ENCODE assay signal across 10 cellular contexts in genomic region chr2:177633910-177634294, GRCh38.
DNase-seq lines count a peak whose midpoint lies in the region; ATAC-seq and TF ChIP-seq lines count a peak whose summit lies in the region.
"Had no signal": no experiment of that assay in that cellular context is flagged by ENCODE, and none has a peak within 500 bp of the region (broad histone marks: within the 10 kb centered on the region; RNA-seq: fewer than 3 reads in every experiment).

No MANE protein-coding gene starts in this region.

- peak overlapping the region; percentile 72 for H3K9ac ChIP-seq in Karpas-422 (ENCODE audit: low read length)

- no peak for TF ChIP-seq POLR2A in ovary (IDR thresholded peaks at IDR 0.05)

- no peak for TF ChIP-seq EP300 in ovary (IDR thresholded peaks at IDR 0.05)

- H3K36me3 Mint-ChIP-seq in Caco-2 (ENCODE audit: insufficient read depth, unreplicated experiment), result no peaks in the 10 kb centered on the region

- H3K4me3 ChIP-seq in Caco-2 (ENCODE audit: low read depth, low read length) (peak overlapping the region; percentile 14), Karpas-422 (ENCODE audit: low read length) (peak overlapping the region; percentile 72), dorsolateral prefrontal cortex (peak overlapping the region in 55 of 59 donors; percentile 5 to 69 (median 45)), ovary (peak overlapping the region; percentile 31)

- POLR2A ChIA-PET in Caco-2 (lab: Charles Lee), result interaction anchor here (0.7 kb wide), 1 partner anchor 27 kb away, joined by 5 read pairs; no protein-coding TSS in a partner anchor

- DNase-seq in Caco-2 (no peak), Karpas-422 (no peak), dorsolateral prefrontal cortex (no peak), ovary (no peak), retina (no peak), medulla oblongata (ENCODE audit: extremely low spot score) (no peak)
- DNase-seq: central memory CD4-positive, alpha-beta T cell; MV-4-11 had no signal

- H3K4me1 ChIP-seq in Caco-2, result no peaks in the 10 kb centered on the region
- H3K4me1 ChIP-seq in Karpas-422 (ENCODE audit: low read length), result peaks cover 16% of the 10 kb centered on the region
- H3K4me1 ChIP-seq in ovary (ENCODE audit: insufficient read depth), result no peaks in the 10 kb centered on the region

- H3K4me1 Mint-ChIP-seq in Caco-2 (ENCODE audit: low read depth, unreplicated experiment), result peaks cover 20% of the 10 kb centered on the region

- H3K27ac ChIP-seq in Karpas-422 (ENCODE audit: low read length), result peak overlapping the region; percentile 29; the same call in 1 of the 2 replicates
- peak overlapping the region in 3 of 59 donors; percentile 12 to 24 (median 18) for H3K27ac ChIP-seq in dorsolateral prefrontal cortex
- H3K27ac ChIP-seq in ovary, result no peak overlapping the region

- peak overlapping the region; percentile 88 for H3K4me2 ChIP-seq in Karpas-422 (ENCODE audit: low read depth, low read length, poor library complexity, severe bottlenecking)

- H3K9me3 ChIP-seq in Caco-2 (no peaks in the 10 kb centered on the region), Karpas-422 (ENCODE audit: low read length) (no peaks in the 10 kb centered on the region), ovary (no peaks in the 10 kb centered on the region)

- H3K36me3 ChIP-seq in Caco-2 (ENCODE audit: control insufficient read depth, insufficient read depth, low read length) (no peaks in the 10 kb centered on the region), Karpas-422 (ENCODE audit: insufficient read depth, low read length) (no peaks in the 10 kb centered on the region), ovary (no peaks in the 10 kb centered on the region)

- no peaks in the 10 kb centered on the region for H3K79me2 ChIP-seq in Karpas-422 (ENCODE audit: low read length)

- H3K27ac Mint-ChIP-seq in Caco-2 (ENCODE audit: unreplicated experiment), result no peak overlapping the region

- no peaks in the 10 kb centered on the region for H3K27me3 Mint-ChIP-seq in Caco-2 (ENCODE audit: insufficient read depth, unreplicated experiment)

- intact Hi-C loops in Caco-2 (cut with micrococcal nuclease; ENCODE audit: unreplicated experiment), result no loop called here
- intact Hi-C loops in dorsolateral prefrontal cortex (cut with DNase I), result loop anchor here in 1 of 2 donors (5.0 kb wide), 1 partner anchor 38 kb away; no protein-coding TSS in a partner anchor
- intact Hi-C loops in ovary (cut with DNase I), result no loop called here

- TF ChIP-seq CTCF in Caco-2 (IDR thresholded peaks at IDR 0.05; ENCODE audit: insufficient read depth in 1 of 2, low read depth in 1 of 2, low read length in 1 of 2, severe bottlenecking in 1 of 2, unreplicated experiment in 1 of 2) (no peak), dorsolateral prefrontal cortex (IDR thresholded peaks at IDR 0.05 in 54 of 56, conservative IDR thresholded peaks at IDR 0.05 in 2 of 56; ENCODE audit: low read depth in 1 of 56, partially characterized antibody in 56 of 56) (no peak), ovary (IDR thresholded peaks at IDR 0.05) (no peak)

- H3K4me3 Mint-ChIP-seq in Caco-2 (ENCODE audit: unreplicated experiment), result peak overlapping the region; percentile 63

- H3K9me3 Mint-ChIP-seq in Caco-2 (ENCODE audit: unreplicated experiment), result peaks cover 4% of the 10 kb centered on the region

- H3K27me3 ChIP-seq in Caco-2 (replicated peaks; ENCODE audit: control insufficient read depth, insufficient read depth, low read length) (no peaks in the 10 kb centered on the region), Karpas-422 (ENCODE audit: low read length) (no peaks in the 10 kb centered on the region), dorsolateral prefrontal cortex (no peaks in the 10 kb centered on the region), ovary (no peaks in the 10 kb centered on the region)

- BruUV-seq in Caco-2 (replicated peaks; lab: Mats Ljungman, UMichigan), result no TSS peak

- no peaks in the 10 kb centered on the region for H3K9me2 ChIP-seq in Karpas-422 (replicated peaks; ENCODE audit: insufficient read depth, low read length)

- H4K20me1 ChIP-seq in Karpas-422 (ENCODE audit: insufficient read depth, low read depth, low read length), result no peaks in the 10 kb centered on the region

- CTCF ChIA-PET in Caco-2 (lab: Charles Lee), result no interaction called here

- 10 to 20% (median 14%) methylated on average over 1 of the region's 1 CpG for WGBS in ovary, 3 donors

- no peak for ATAC-seq in HG03354 (IDR thresholded peaks at IDR 0.05; ENCODE audit: poor library complexity, severe bottlenecking, unreplicated experiment)
- no peak for ATAC-seq in GM18867 (IDR thresholded peaks at IDR 0.05; ENCODE audit: unreplicated experiment)

- H2AFZ ChIP-seq in Karpas-422 (ENCODE audit: low read length), result peak overlapping the region; percentile 95

Comparison
In these comparisons a context has a peak if more than half of its experiments do, and no peak if none do; other contexts are left out.
1. H3K4me3 ChIP-seq: peak in every context shown above with its lines; median percentile 72 in Karpas-422; 45 in dorsolateral prefrontal cortex; 31 in ovary; 14 in Caco-2.